Comparison of ENCODE assay signal across 8 cellular contexts in genomic region chr21:39349211-39350093, GRCh38. TPM values are rescaled to one million over a fixed set of nuclear protein-coding genes. Genes with fewer than 3 reads are reported as not detected.
DNase-seq lines count a peak whose midpoint lies in the region; ATAC-seq, FAIRE-seq and TF ChIP-seq lines count a peak whose summit lies in the region.

No MANE protein-coding gene starts in this region.

- peak; percentile 88 for DNase-seq in GM18507 (ENCODE audit: extremely low spot score, insufficient read length, low read depth)
- peak; percentile 94 to 98 for DNase-seq in NCI-H1930 (lab: John Stamatoyannopoulos, UW)
- DNase-seq in T-helper 22 cell (ENCODE audit: low read depth) = peak; percentile 94
- peak; percentile 88 for DNase-seq in astrocyte of the cerebellum (ENCODE audit: low read depth)
- peak; percentile 99 for DNase-seq in hepatocyte (ENCODE audit: low spot score)
- DNase-seq in renal cortical epithelial cell (ENCODE audit: low read depth) = peak; percentile 89
- no peak for DNase-seq in GM10266 (ENCODE audit: extremely low spot score)

- H3K4me1 ChIP-seq in hepatocyte (ENCODE audit: insufficient read depth) = peaks cover 24% of the 10 kb centered on the region

- H3K9me3 ChIP-seq in hepatocyte (ENCODE audit: low read depth) = no peaks in the 10 kb centered on the region

- H3K27me3 ChIP-seq in hepatocyte = no peaks in the 10 kb centered on the region

- H3K9me2 ChIP-seq in hepatocyte (replicated peaks; ENCODE audit: insufficient read depth) = no peaks in the 10 kb centered on the region

- H3K27ac ChIP-seq in hepatocyte = peak overlapping the region; percentile 93

- H3K4me2 ChIP-seq in hepatocyte = peak overlapping the region; percentile 79

- H4K20me1 ChIP-seq in hepatocyte (ENCODE audit: insufficient read depth, poor library complexity, severe bottlenecking) = peaks cover 36% of the 10 kb centered on the region

- peaks cover 39% of the 10 kb centered on the region for H3K79me2 ChIP-seq in hepatocyte

- 13% methylated on average over 48 of the region's 56 CpGs for WGBS in hepatocyte (ENCODE audit: low lambda C conversion rate, missing lambda C conversion rate)

- peak; percentile 91 for FAIRE-seq in GM18507 (lab: Jason Lieb, UNC)

- H3K4me3 ChIP-seq in astrocyte of the cerebellum (ENCODE audit: low read depth, low read length) (peak overlapping the region; percentile 54), hepatocyte (peak overlapping the region; percentile 6)

- no peaks in the 10 kb centered on the region for H3K36me3 ChIP-seq in hepatocyte (replicated peaks; ENCODE audit: insufficient read depth, low read depth)

- peak overlapping the region; percentile 63 for H2AFZ ChIP-seq in hepatocyte

- peak; percentile 87 for ATAC-seq in HG02973 (IDR thresholded peaks at IDR 0.05; ENCODE audit: unreplicated experiment)

- in situ Hi-C loops in astrocyte of the cerebellum (cut with HindIII; ENCODE audit: low sequenced_read_pairs) = loop anchor here (5.0 kb wide), 1 partner anchor 37 kb away; the partner anchor contains the start of gene BRWD1

- no peak for TF ChIP-seq CTCF in astrocyte of the cerebellum (IDR thresholded peaks at IDR 0.05; ENCODE audit: low read depth, low read length, missing control alignments)
- TF ChIP-seq CTCF in hepatocyte (IDR thresholded peaks at IDR 0.05; ENCODE audit: poor library complexity) = no peak
- TF ChIP-seq CTCF in GM10266 (IDR thresholded peaks at IDR 0.05; ENCODE audit: control insufficient read depth, insufficient read depth, low read depth, missing control alignments) = no peak

RNA-seq across cellular contexts. Expression of gene HMGN1, which starts 0.6 kb away (rescaled TPM):
- total RNA-seq in hepatocyte = 256 and 282 TPM in 2 replicates
- polyA plus RNA-seq in hepatocyte = 371 and 385 TPM in 2 replicates
- total RNA-seq in renal cortical epithelial cell = 258 and 396 TPM in 2 replicates

RNA-seq across cellular contexts. Expression of gene BRWD1, which starts 36.0 kb away (rescaled TPM):
- total RNA-seq in hepatocyte = 45.7 and 48.3 TPM in 2 replicates
- 17.4 and 24.0 TPM in 2 replicates for polyA plus RNA-seq in hepatocyte
- 40.5 and 81.4 TPM in 2 replicates for total RNA-seq in renal cortical epithelial cell
